Comparison of ENCODE assay signal across 1 cellular context in genomic region chr12:27969011-27969900, GRCh38.
TF ChIP-seq lines count a peak whose summit lies in the region.

No MANE protein-coding gene starts in this region.

TF ChIP-seq in HEK293, 187 proteins besides CTCF, POLR2A, EP300 and RAD21 (continued from another document and continues in another):
- TF ChIP-seq, protein P1, sequence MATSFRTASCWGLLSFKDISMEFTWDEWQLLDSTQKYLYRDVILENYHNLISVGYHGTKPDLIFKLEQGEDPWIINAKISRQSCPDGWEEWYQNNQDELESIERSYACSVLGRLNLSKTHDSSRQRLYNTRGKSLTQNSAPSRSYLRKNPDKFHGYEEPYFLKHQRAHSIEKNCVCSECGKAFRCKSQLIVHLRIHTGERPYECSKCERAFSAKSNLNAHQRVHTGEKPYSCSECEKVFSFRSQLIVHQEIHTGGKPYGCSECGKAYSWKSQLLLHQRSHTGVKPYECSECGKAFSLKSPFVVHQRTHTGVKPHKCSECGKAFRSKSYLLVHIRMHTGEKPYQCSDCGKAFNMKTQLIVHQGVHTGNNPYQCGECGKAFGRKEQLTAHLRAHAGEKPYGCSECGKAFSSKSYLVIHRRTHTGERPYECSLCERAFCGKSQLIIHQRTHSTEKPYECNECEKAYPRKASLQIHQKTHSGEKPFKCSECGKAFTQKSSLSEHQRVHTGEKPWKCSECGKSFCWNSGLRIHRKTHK (tag by site-specific recombination; IDR thresholded peaks at IDR 0.05), result no peak
- TF ChIP-seq REPIN1 (tag by site-specific recombination; IDR thresholded peaks at IDR 0.05; ENCODE audit: low read depth) (no peak), ZNF112 (tag by site-specific recombination; IDR thresholded peaks at IDR 0.05) (no peak), KLF17 (tag by site-specific recombination; IDR thresholded peaks at IDR 0.05) (no peak), ZBTB44 (tag by site-specific recombination; IDR thresholded peaks at IDR 0.05) (no peak), ZNF548 (tag by site-specific recombination; IDR thresholded peaks at IDR 0.05) (no peak), ZNF248 (tag by site-specific recombination; IDR thresholded peaks at IDR 0.05) (no peak), ZBTB7A (tag by site-specific recombination; IDR thresholded peaks at IDR 0.05; ENCODE audit: low read depth) (no peak), ZNF701 (tag by site-specific recombination; IDR thresholded peaks at IDR 0.05) (no peak), ZNF626 (tag by site-specific recombination; IDR thresholded peaks at IDR 0.05) (no peak), ZNF37A (tag by site-specific recombination; IDR thresholded peaks at IDR 0.05) (no peak), YY1 (tag by site-specific recombination; IDR thresholded peaks at IDR 0.05) (no peak), ZNF629 (tag by site-specific recombination; IDR thresholded peaks at IDR 0.05) (no peak), ZNF324 (tag by site-specific recombination; IDR thresholded peaks at IDR 0.05) (no peak), ZNF660 (tag by site-specific recombination; IDR thresholded peaks at IDR 0.05) (no peak), ZNF777 (tag by site-specific recombination; IDR thresholded peaks at IDR 0.05; ENCODE audit: borderline replicate concordance) (no peak), ZNF549 (tag by site-specific recombination; IDR thresholded peaks at IDR 0.05) (no peak), ZNF311 (tag by site-specific recombination; IDR thresholded peaks at IDR 0.05; ENCODE audit: borderline replicate concordance) (no peak), BCL6B (tag by site-specific recombination; IDR thresholded peaks at IDR 0.05) (no peak), ZNF670 (tag by site-specific recombination; IDR thresholded peaks at IDR 0.05; ENCODE audit: low read depth) (no peak), HOXD13 (CRISPR knock-in tag; IDR thresholded peaks at IDR 0.05; ENCODE audit: borderline replicate concordance) (no peak), WT1 (tag by site-specific recombination; IDR thresholded peaks at IDR 0.05) (0 out of 2 replicates have a peak, but pooled peaks have one; percentile 16), ZNF510 (tag by site-specific recombination; IDR thresholded peaks at IDR 0.05; ENCODE audit: insufficient replicate concordance) (no peak), SCRT2 (tag by site-specific recombination; IDR thresholded peaks at IDR 0.05) (no peak), PBX3 (CRISPR knock-in tag; IDR thresholded peaks at IDR 0.05) (no peak), HOXC10 (CRISPR knock-in tag; IDR thresholded peaks at IDR 0.05) (no peak), ZNF501 (tag by site-specific recombination; IDR thresholded peaks at IDR 0.05) (no peak), ZBTB20 (tag by site-specific recombination; IDR thresholded peaks at IDR 0.05) (peak; percentile 72), ZBTB1 (tag by site-specific recombination; IDR thresholded peaks at IDR 0.05) (no peak), SP7 (tag by site-specific recombination; IDR thresholded peaks at IDR 0.05) (no peak), ZNF558 (tag by site-specific recombination; IDR thresholded peaks at IDR 0.05) (no peak), KLF7 (tag by site-specific recombination; IDR thresholded peaks at IDR 0.05; ENCODE audit: borderline replicate concordance) (no peak), ZNF621 (tag by site-specific recombination; IDR thresholded peaks at IDR 0.05) (no peak), ZNF350 (tag by site-specific recombination; IDR thresholded peaks at IDR 0.05) (no peak), ZNF658 (tag by site-specific recombination; IDR thresholded peaks at IDR 0.05) (no peak), ZNF561 (tag by site-specific recombination; IDR thresholded peaks at IDR 0.05; ENCODE audit: borderline replicate concordance) (no peak; the same call in 1 of the 2 replicates), ZNF747 (tag by site-specific recombination; IDR thresholded peaks at IDR 0.05) (no peak), GLI2 (tag by site-specific recombination; IDR thresholded peaks at IDR 0.05; ENCODE audit: borderline replicate concordance, low read depth) (no peak), ZNF140 (tag by site-specific recombination; IDR thresholded peaks at IDR 0.05) (no peak), ZNF48 (tag by site-specific recombination; IDR thresholded peaks at IDR 0.05) (no peak), MYNN (tag by site-specific recombination; IDR thresholded peaks at IDR 0.05; ENCODE audit: borderline replicate concordance) (no peak), ZNF341 (tag by site-specific recombination; IDR thresholded peaks at IDR 0.05; ENCODE audit: low read depth) (no peak)
- TF ChIP-seq, protein P2, sequence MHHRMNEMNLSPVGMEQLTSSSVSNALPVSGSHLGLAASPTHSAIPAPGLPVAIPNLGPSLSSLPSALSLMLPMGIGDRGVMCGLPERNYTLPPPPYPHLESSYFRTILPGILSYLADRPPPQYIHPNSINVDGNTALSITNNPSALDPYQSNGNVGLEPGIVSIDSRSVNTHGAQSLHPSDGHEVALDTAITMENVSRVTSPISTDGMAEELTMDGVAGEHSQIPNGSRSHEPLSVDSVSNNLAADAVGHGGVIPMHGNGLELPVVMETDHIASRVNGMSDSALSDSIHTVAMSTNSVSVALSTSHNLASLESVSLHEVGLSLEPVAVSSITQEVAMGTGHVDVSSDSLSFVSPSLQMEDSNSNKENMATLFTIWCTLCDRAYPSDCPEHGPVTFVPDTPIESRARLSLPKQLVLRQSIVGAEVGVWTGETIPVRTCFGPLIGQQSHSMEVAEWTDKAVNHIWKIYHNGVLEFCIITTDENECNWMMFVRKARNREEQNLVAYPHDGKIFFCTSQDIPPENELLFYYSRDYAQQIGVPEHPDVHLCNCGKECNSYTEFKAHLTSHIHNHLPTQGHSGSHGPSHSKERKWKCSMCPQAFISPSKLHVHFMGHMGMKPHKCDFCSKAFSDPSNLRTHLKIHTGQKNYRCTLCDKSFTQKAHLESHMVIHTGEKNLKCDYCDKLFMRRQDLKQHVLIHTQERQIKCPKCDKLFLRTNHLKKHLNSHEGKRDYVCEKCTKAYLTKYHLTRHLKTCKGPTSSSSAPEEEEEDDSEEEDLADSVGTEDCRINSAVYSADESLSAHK (tag by site-specific recombination; IDR thresholded peaks at IDR 0.05), result no peak
- TF ChIP-seq, protein P3, sequence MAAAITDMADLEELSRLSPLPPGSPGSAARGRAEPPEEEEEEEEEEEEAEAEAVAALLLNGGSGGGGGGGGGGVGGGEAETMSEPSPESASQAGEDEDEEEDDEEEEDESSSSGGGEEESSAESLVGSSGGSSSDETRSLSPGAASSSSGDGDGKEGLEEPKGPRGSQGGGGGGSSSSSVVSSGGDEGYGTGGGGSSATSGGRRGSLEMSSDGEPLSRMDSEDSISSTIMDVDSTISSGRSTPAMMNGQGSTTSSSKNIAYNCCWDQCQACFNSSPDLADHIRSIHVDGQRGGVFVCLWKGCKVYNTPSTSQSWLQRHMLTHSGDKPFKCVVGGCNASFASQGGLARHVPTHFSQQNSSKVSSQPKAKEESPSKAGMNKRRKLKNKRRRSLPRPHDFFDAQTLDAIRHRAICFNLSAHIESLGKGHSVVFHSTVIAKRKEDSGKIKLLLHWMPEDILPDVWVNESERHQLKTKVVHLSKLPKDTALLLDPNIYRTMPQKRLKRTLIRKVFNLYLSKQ (tag by site-specific recombination; IDR thresholded peaks at IDR 0.05; ENCODE audit: borderline replicate concordance), result no peak
- TF ChIP-seq, protein P4, sequence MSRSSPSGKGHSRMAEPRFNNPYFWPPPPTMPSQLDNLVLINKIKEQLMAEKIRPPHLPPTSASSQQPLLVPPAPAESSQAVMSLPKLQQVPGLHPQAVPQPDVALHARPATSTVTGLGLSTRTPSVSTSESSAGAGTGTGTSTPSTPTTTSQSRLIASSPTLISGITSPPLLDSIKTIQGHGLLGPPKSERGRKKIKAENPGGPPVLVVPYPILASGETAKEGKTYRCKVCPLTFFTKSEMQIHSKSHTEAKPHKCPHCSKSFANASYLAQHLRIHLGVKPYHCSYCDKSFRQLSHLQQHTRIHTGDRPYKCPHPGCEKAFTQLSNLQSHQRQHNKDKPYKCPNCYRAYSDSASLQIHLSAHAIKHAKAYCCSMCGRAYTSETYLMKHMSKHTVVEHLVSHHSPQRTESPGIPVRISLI (tag by site-specific recombination; IDR thresholded peaks at IDR 0.05), result no peak
- TF ChIP-seq, protein P5, sequence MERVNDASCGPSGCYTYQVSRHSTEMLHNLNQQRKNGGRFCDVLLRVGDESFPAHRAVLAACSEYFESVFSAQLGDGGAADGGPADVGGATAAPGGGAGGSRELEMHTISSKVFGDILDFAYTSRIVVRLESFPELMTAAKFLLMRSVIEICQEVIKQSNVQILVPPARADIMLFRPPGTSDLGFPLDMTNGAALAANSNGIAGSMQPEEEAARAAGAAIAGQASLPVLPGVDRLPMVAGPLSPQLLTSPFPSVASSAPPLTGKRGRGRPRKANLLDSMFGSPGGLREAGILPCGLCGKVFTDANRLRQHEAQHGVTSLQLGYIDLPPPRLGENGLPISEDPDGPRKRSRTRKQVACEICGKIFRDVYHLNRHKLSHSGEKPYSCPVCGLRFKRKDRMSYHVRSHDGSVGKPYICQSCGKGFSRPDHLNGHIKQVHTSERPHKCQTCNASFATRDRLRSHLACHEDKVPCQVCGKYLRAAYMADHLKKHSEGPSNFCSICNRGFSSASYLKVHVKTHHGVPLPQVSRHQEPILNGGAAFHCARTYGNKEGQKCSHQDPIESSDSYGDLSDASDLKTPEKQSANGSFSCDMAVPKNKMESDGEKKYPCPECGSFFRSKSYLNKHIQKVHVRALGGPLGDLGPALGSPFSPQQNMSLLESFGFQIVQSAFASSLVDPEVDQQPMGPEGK (tag by site-specific recombination; IDR thresholded peaks at IDR 0.05), result peak; percentile 54
- TF ChIP-seq, protein P6, sequence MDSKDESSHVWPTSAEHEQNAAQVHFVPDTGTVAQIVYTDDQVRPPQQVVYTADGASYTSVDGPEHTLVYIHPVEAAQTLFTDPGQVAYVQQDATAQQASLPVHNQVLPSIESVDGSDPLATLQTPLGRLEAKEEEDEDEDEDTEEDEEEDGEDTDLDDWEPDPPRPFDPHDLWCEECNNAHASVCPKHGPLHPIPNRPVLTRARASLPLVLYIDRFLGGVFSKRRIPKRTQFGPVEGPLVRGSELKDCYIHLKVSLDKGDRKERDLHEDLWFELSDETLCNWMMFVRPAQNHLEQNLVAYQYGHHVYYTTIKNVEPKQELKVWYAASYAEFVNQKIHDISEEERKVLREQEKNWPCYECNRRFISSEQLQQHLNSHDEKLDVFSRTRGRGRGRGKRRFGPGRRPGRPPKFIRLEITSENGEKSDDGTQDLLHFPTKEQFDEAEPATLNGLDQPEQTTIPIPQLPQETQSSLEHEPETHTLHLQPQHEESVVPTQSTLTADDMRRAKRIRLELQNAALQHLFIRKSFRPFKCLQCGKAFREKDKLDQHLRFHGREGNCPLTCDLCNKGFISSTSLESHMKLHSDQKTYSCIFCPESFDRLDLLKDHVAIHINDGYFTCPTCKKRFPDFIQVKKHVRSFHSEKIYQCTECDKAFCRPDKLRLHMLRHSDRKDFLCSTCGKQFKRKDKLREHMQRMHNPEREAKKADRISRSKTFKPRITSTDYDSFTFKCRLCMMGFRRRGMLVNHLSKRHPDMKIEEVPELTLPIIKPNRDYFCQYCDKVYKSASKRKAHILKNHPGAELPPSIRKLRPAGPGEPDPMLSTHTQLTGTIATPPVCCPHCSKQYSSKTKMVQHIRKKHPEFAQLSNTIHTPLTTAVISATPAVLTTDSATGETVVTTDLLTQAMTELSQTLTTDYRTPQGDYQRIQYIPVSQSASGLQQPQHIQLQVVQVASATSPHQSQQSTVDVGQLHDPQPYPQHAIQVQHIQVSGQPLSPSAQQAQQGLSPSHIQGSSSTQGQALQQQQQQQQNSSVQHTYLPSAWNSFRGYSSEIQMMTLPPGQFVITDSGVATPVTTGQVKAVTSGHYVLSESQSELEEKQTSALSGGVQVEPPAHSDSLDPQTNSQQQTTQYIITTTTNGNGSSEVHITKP (tag by site-specific recombination; IDR thresholded peaks at IDR 0.05), result no peak
